ENCODE assay signal across 1 cellular context in the genomic region with DNA sequence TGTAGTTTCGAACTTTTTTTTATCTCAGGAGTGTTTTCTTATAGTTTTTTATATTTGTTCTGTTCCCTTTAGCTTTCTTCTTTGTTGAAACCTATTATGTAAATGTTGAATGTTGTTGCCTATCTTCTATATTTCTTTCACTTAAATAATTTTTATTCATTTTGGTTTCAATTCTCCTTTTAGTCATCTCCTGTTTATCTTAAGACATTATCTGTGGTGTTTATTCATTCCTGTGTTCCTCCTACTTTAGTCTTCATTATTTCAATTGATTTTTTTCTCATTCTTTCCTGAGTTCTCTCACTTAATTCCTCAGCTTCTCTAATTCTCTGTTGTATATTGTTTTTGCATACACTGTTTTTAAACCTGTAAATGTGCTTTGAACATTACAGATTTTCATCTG.
TF ChIP-seq lines count a peak whose summit lies in the region.

No MANE protein-coding gene starts in this region.

TF ChIP-seq in IMR-90, 13 proteins besides CTCF, POLR2A, EP300 and RAD21:
- TF ChIP-seq, protein P1, sequence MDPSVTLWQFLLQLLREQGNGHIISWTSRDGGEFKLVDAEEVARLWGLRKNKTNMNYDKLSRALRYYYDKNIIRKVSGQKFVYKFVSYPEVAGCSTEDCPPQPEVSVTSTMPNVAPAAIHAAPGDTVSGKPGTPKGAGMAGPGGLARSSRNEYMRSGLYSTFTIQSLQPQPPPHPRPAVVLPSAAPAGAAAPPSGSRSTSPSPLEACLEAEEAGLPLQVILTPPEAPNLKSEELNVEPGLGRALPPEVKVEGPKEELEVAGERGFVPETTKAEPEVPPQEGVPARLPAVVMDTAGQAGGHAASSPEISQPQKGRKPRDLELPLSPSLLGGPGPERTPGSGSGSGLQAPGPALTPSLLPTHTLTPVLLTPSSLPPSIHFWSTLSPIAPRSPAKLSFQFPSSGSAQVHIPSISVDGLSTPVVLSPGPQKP (IDR thresholded peaks at IDR 0.05; ENCODE audit: borderline replicate concordance, low read depth, low read length), result no peak
- TF ChIP-seq, protein P2, sequence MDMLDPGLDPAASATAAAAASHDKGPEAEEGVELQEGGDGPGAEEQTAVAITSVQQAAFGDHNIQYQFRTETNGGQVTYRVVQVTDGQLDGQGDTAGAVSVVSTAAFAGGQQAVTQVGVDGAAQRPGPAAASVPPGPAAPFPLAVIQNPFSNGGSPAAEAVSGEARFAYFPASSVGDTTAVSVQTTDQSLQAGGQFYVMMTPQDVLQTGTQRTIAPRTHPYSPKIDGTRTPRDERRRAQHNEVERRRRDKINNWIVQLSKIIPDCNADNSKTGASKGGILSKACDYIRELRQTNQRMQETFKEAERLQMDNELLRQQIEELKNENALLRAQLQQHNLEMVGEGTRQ (IDR thresholded peaks at IDR 0.05; ENCODE audit: low read depth, low read length), result no peak
- TF ChIP-seq RFX5 (IDR thresholded peaks at IDR 0.05; ENCODE audit: low read depth, low read length) (no peak), SMC3 (IDR thresholded peaks at IDR 0.05; ENCODE audit: low read depth, low read length) (no peak)
